9 cellular contexts compared by ENCODE assay signal in the genomic region with DNA sequence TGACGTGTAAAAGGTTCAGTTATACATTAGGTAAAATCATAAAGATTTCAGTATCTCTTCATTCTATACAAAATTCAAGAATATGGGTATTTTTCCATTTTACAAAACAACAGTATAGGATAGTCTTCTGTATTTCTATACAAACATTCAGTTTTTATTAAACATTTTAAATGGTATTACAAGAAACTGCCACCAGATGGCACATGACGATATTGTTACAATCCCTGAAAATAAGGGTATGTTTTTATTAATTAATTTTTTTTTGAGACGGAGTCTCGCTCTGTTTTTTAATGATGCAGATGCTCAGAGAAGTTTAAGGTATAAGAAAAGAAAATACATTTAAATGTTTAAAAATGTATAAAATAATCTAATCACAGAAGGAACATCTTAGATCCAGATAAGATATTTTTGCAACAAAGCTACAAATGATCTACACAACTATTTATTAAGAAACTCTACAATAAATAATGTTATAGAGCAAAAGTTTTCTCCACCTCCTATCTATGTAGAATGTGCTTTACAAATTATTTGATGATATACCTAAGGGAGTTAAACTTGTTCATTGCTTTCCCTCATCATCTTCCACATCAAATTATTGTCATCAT. TPM values are rescaled to one million over a fixed set of nuclear protein-coding genes. Genes with fewer than 3 reads are reported as not detected.
DNase-seq lines count a peak whose midpoint lies in the region; ATAC-seq and TF ChIP-seq lines count a peak whose summit lies in the region.
"Had no signal": no experiment of that assay in that cellular context is flagged by ENCODE, and none has a peak within 500 bp of the region (broad histone marks: within the 10 kb centered on the region; RNA-seq: fewer than 3 reads in every experiment).

No MANE protein-coding gene starts in this region.

- no peaks in the 10 kb centered on the region for H3K4me1 Mint-ChIP-seq in CD14-positive monocyte

- no peaks in the 10 kb centered on the region for H3K4me1 ChIP-seq in lower lobe of right lung
- H3K4me1 ChIP-seq: SJSA1 had no signal

- TF ChIP-seq CTCF in CD14-positive monocyte (IDR thresholded peaks at IDR 0.05) = peak; percentile 83
- peak; percentile 29 for TF ChIP-seq CTCF in GM12873 (IDR thresholded peaks at IDR 0.05; ENCODE audit: insufficient read depth, low read depth, low read length, missing control alignments)
- TF ChIP-seq CTCF in lower lobe of right lung (IDR thresholded peaks at IDR 0.05) = peak; percentile 59

- no peak overlapping the region for H3K4me3 Mint-ChIP-seq in CD14-positive monocyte

- peaks cover 15% of the 10 kb centered on the region for H3K36me3 ChIP-seq in lower lobe of right lung
- H3K36me3 ChIP-seq: SJSA1 had no signal

- ATAC-seq in lower lobe of right lung = no peak
- no peak for ATAC-seq in GM21528 (IDR thresholded peaks at IDR 0.05; ENCODE audit: low FRiP score, unreplicated experiment)
- no peak for ATAC-seq in GM21447 (IDR thresholded peaks at IDR 0.05; ENCODE audit: unreplicated experiment)
- ATAC-seq in GM21619 (IDR thresholded peaks at IDR 0.05; ENCODE audit: unreplicated experiment) = no peak

- DNase-seq in CD14-positive monocyte (ENCODE audit: low spot score) (no peak), NCI-H69 (lab: John Stamatoyannopoulos, UW) (peak; percentile 36), lower lobe of right lung (no peak)
- DNase-seq in central memory CD4-positive, alpha-beta T cell = peak; percentile 49

- H3K27me3 ChIP-seq in lower lobe of right lung (ENCODE audit: low read depth) = no peaks in the 10 kb centered on the region
- H3K27me3 ChIP-seq: SJSA1 had no signal

- no peak overlapping the region for H3K4me3 ChIP-seq in lower lobe of right lung
- H3K4me3 ChIP-seq: SJSA1 had no signal

- peaks cover 0 to 1% (median 0%) of the 10 kb centered on the region in 3 donors for H3K27me3 Mint-ChIP-seq in CD14-positive monocyte (ENCODE audit: low read depth in 3 of 3)

- no peak overlapping the region for H3K27ac ChIP-seq in lower lobe of right lung
- H3K27ac ChIP-seq: SJSA1 had no signal

- no peaks in the 10 kb centered on the region for H3K9me3 ChIP-seq in lower lobe of right lung
- H3K9me3 ChIP-seq: SJSA1 had no signal

- H3K9me3 Mint-ChIP-seq in CD14-positive monocyte = peaks cover 0 to 3% (median 0%) of the 10 kb centered on the region in 7 donors

- intact Hi-C loops in CD14-positive monocyte (cut with micrococcal nuclease) = loop anchor here (2.0 to 10.0 kb wide), 3 partner anchors 69 to 449 kb away; partner anchors contain the start of genes DCLRE1B (in 2 of the 2) and AP4B1 (in 1 of the 2)
- intact Hi-C loops in lower lobe of right lung (cut with DNase I) = no loop called here

- H3K36me3 Mint-ChIP-seq in CD14-positive monocyte = peaks cover 52 to 71% of the 10 kb centered on the region in 2 donors

- no peak overlapping the region for H3K27ac Mint-ChIP-seq in CD14-positive monocyte

RNA-seq across cellular contexts. Expression of gene RSBN1, which starts 23.5 kb away (rescaled TPM):
- polyA plus RNA-seq in CD14-positive monocyte = 1 to 10 TPM; 8.9 to 9.0 TPM
- 21.0 TPM for total RNA-seq in lower lobe of right lung

RNA-seq across cellular contexts. Expression of gene PTPN22, which starts 35.7 kb away (rescaled TPM):
- polyA plus RNA-seq in CD14-positive monocyte = 10 to 100 TPM; 29.7 to 43.7 TPM
- total RNA-seq in lower lobe of right lung = 14.1 TPM

RNA-seq across cellular contexts. Expression of gene BCL2L15, which starts 51.6 kb away (rescaled TPM):
- polyA plus RNA-seq in CD14-positive monocyte = not detected
- total RNA-seq in lower lobe of right lung = 1.3 TPM

Comparison
In these comparisons a context has a peak if more than half of its experiments do, and no peak if none do; other contexts are left out.
1. DNase-seq: peak in NCI-H69 (single experiment) and central memory CD4-positive, alpha-beta T cell (single experiment); none in CD14-positive monocyte (single experiment) and lower lobe of right lung (single experiment).
2. CTCF ChIP-seq: peak in every context shown above with its lines; median percentile 83 in CD14-positive monocyte; 59 in lower lobe of right lung; 29 in GM12873.